ENCODE assay signal across 35 cellular contexts in genomic region chr6:38818691-38819090, GRCh38.
"Had no signal": no experiment of that assay in that cellular context is flagged by ENCODE, and none has a peak within 500 bp of the region (broad histone marks: within the 10 kb centered on the region; RNA-seq: fewer than 3 reads in every experiment).

No MANE protein-coding gene starts in this region.

- DNase-seq: activated B cell treated with CpG ODN at 0.5 μM for 24 hours; activated CD4-positive, alpha-beta memory T cell treated with anti-CD3 and anti-CD28 coated beads for 36 hours; activated CD4-positive, alpha-beta T cell treated with anti-CD3 and anti-CD28 coated beads for 4 hours; activated CD4-positive, alpha-beta T cell treated with anti-CD3 and anti-CD28 coated beads, Interleukin-2, amount 10 ng/mL, durations not matched to agents 24 days and 14 days; activated CD4-positive, alpha-beta T cell treated with anti-CD3 and anti-CD28 coated beads, Interleukin-2, amount 50 U/mL, for 1 hour; activated CD4-positive, alpha-beta T cell treated with anti-CD3 and anti-CD28 coated beads, Interleukin-2, amount 50 U/mL, for 4 hours; activated CD4-positive, CD25-positive, alpha-beta regulatory T cell treated with anti-CD3 and anti-CD28 coated beads, Interleukin-2, amount 50 U/mL, for 72 hours; activated CD8-positive, alpha-beta memory T cell treated with anti-CD3 and anti-CD28 coated beads, Interleukin-2, amount 50 U/mL, for 4 hours; activated CD8-positive, alpha-beta T cell treated with anti-CD3 and anti-CD28 coated beads for 36 hours; activated effector memory CD4-positive, alpha-beta T cell treated with Interleukin-2 at 50 U/mL for 16 hours; activated gamma-delta T cell; activated naive CD4-positive, alpha-beta T cell treated with anti-CD3 and anti-CD28 coated beads, Interleukin-2, amount 10 ng/mL, durations not matched to agents 7 days and 5 days; activated naive CD4-positive, alpha-beta T cell treated with Interleukin-2 at 50 U/mL for 16 hours; activated naive CD8-positive, alpha-beta T cell treated with anti-CD3 and anti-CD28 coated beads, Interleukin-2, amount 10 ng/mL, durations not matched to agents 7 days and 5 days; activated naive CD8-positive, alpha-beta T cell treated with anti-CD3 and anti-CD28 coated beads, Interleukin-2, amount 50 U/mL, for 24 hours; activated T-cell treated with anti-CD3 and anti-CD28 coated beads for 4 hours; activated T-cell treated with anti-CD3 and anti-CD28 coated beads, Interleukin-2, amount 50 U/mL, for 1 hour; activated T-cell treated with anti-CD3 and anti-CD28 coated beads, Interleukin-2, amount 50 U/mL, for 4 hours; amygdala; anterior cingulate cortex; caudate nucleus; SW 1271; T-helper 1 cell; T-helper 2 cell; T-helper 9 cell had no signal

- H3K4me1 Mint-ChIP-seq: activated B cell treated with CpG ODN at 0.5 μM for 24 hours; activated CD4-positive, alpha-beta T cell treated with anti-CD3 and anti-CD28 coated beads, Interleukin-2, amount 10 ng/mL, durations not matched to agents 24 days and 14 days; activated naive CD4-positive, alpha-beta T cell treated with anti-CD3 and anti-CD28 coated beads, Interleukin-2, amount 10 ng/mL, durations not matched to agents 7 days and 5 days; activated naive CD4-positive, alpha-beta T cell treated with anti-CD3 and anti-CD28 coated beads, Interleukin-2, amount 50 U/mL, for 24 hours; activated naive CD8-positive, alpha-beta T cell treated with anti-CD3 and anti-CD28 coated beads, Interleukin-2, amount 10 ng/mL, durations not matched to agents 7 days and 5 days; activated naive CD8-positive, alpha-beta T cell treated with anti-CD3 and anti-CD28 coated beads, Interleukin-2, amount 50 U/mL, for 24 hours; brain; central memory CD8-positive, alpha-beta T cell had no signal

- H3K4me3 ChIP-seq: ascending aorta, cardiac muscle cell had no signal

- H3K36me3 Mint-ChIP-seq: activated CD4-positive, alpha-beta memory T cell treated with anti-CD3 and anti-CD28 coated beads for 36 hours; activated naive CD4-positive, alpha-beta T cell treated with anti-CD3 and anti-CD28 coated beads, Interleukin-2, amount 10 ng/mL, durations not matched to agents 7 days and 5 days; activated naive CD4-positive, alpha-beta T cell treated with anti-CD3 and anti-CD28 coated beads, Interleukin-2, amount 50 U/mL, for 24 hours; activated naive CD8-positive, alpha-beta T cell; activated naive CD8-positive, alpha-beta T cell treated with anti-CD3 and anti-CD28 coated beads, Interleukin-2, amount 10 ng/mL, durations not matched to agents 7 days and 5 days; brain had no signal

- H3K27ac Mint-ChIP-seq: activated B cell treated with CpG ODN at 0.5 μM for 24 hours; activated CD4-positive, alpha-beta memory T cell treated with anti-CD3 and anti-CD28 coated beads for 36 hours; activated CD4-positive, alpha-beta T cell treated with anti-CD3 and anti-CD28 coated beads, Interleukin-2, amount 10 ng/mL, durations not matched to agents 24 days and 14 days; activated CD8-positive, alpha-beta T cell treated with anti-CD3 and anti-CD28 coated beads for 36 hours; activated naive CD4-positive, alpha-beta T cell treated with anti-CD3 and anti-CD28 coated beads, Interleukin-2, amount 10 ng/mL, durations not matched to agents 7 days and 5 days; activated naive CD4-positive, alpha-beta T cell treated with anti-CD3 and anti-CD28 coated beads, Interleukin-2, amount 50 U/mL, for 24 hours; activated naive CD8-positive, alpha-beta T cell; activated naive CD8-positive, alpha-beta T cell treated with anti-CD3 and anti-CD28 coated beads, Interleukin-2, amount 10 ng/mL, durations not matched to agents 7 days and 5 days; activated naive CD8-positive, alpha-beta T cell treated with anti-CD3 and anti-CD28 coated beads, Interleukin-2, amount 50 U/mL, for 24 hours; activated T-helper 2 cell treated with anti-CD3 and anti-CD28 coated beads, Interferon-gamma antibody, Interleukin-2, Interleukin-4, amounts not matched to agents 10 μg/mL and 5 μg/mL and 100 μg/mL, durations not matched to agents 14 hours and 24 hours and 36 hours; brain; T-helper 1 cell treated with Interleukin-12 subunit alpha and Interleukin-12 subunit beta and Interleukin-4 antibody, amounts not matched to agents 30 μg/mL and 1 μg/mL, for 36 hours; T-helper 2 cell treated with Interferon-gamma antibody and Interleukin-4, amounts not matched to agents 5 μg/mL and 100 μg/mL, for 36 hours had no signal

- H3K36me3 ChIP-seq: ascending aorta, cardiac muscle cell had no signal

- H3K27ac ChIP-seq: ascending aorta, cardiac muscle cell, VCaP had no signal

- ATAC-seq: activated CD8-positive, alpha-beta T cell treated with anti-CD3 and anti-CD28 coated beads for 36 hours; activated naive CD8-positive, alpha-beta T cell treated with anti-CD3 and anti-CD28 coated beads, Interleukin-2, amount 50 U/mL, for 24 hours; activated T-cell treated with anti-CD3 and anti-CD28 coated beads, Interleukin-2, amount 50 U/mL, for 4 hours had no signal

- H3K27me3 Mint-ChIP-seq: activated B cell treated with CpG ODN at 0.5 μM for 24 hours had no signal

- H3K4me1 ChIP-seq: ascending aorta had no signal

- H3K27me3 ChIP-seq: ascending aorta had no signal

- H3K9me3 ChIP-seq: ascending aorta had no signal

- H3K4me3 Mint-ChIP-seq: activated B cell treated with CpG ODN at 0.5 μM for 24 hours; activated CD4-positive, alpha-beta memory T cell treated with anti-CD3 and anti-CD28 coated beads for 36 hours; activated CD4-positive, alpha-beta T cell treated with anti-CD3 and anti-CD28 coated beads, Interleukin-2, amount 10 ng/mL, durations not matched to agents 24 days and 14 days; activated CD8-positive, alpha-beta T cell treated with anti-CD3 and anti-CD28 coated beads for 36 hours; activated naive CD4-positive, alpha-beta T cell treated with anti-CD3 and anti-CD28 coated beads, Interleukin-2, amount 10 ng/mL, durations not matched to agents 7 days and 5 days; activated naive CD4-positive, alpha-beta T cell treated with anti-CD3 and anti-CD28 coated beads, Interleukin-2, amount 50 U/mL, for 24 hours; activated naive CD8-positive, alpha-beta T cell; activated naive CD8-positive, alpha-beta T cell treated with anti-CD3 and anti-CD28 coated beads, Interleukin-2, amount 10 ng/mL, durations not matched to agents 7 days and 5 days; activated naive CD8-positive, alpha-beta T cell treated with anti-CD3 and anti-CD28 coated beads, Interleukin-2, amount 50 U/mL, for 24 hours; activated T-cell treated with anti-CD3 and anti-CD28 coated beads, Interleukin-2, amount 50 U/mL, for 4 hours; brain; central memory CD8-positive, alpha-beta T cell; T-helper 1 cell treated with Interleukin-12 subunit alpha and Interleukin-12 subunit beta and Interleukin-4 antibody, amounts not matched to agents 30 μg/mL and 1 μg/mL, for 36 hours; T-helper 2 cell treated with Interferon-gamma antibody and Interleukin-4, amounts not matched to agents 5 μg/mL and 100 μg/mL, for 36 hours had no signal

- H3K9me3 Mint-ChIP-seq: activated B cell treated with CpG ODN at 0.5 μM for 24 hours; activated CD4-positive, alpha-beta memory T cell treated with anti-CD3 and anti-CD28 coated beads for 36 hours; activated CD4-positive, alpha-beta T cell treated with anti-CD3 and anti-CD28 coated beads, Interleukin-2, amount 10 ng/mL, durations not matched to agents 24 days and 14 days; activated CD8-positive, alpha-beta T cell treated with anti-CD3 and anti-CD28 coated beads for 36 hours; activated naive CD4-positive, alpha-beta T cell treated with anti-CD3 and anti-CD28 coated beads, Interleukin-2, amount 10 ng/mL, durations not matched to agents 7 days and 5 days; activated naive CD4-positive, alpha-beta T cell treated with anti-CD3 and anti-CD28 coated beads, Interleukin-2, amount 50 U/mL, for 24 hours; activated naive CD8-positive, alpha-beta T cell treated with anti-CD3 and anti-CD28 coated beads, Interleukin-2, amount 10 ng/mL, durations not matched to agents 7 days and 5 days; activated naive CD8-positive, alpha-beta T cell treated with anti-CD3 and anti-CD28 coated beads, Interleukin-2, amount 50 U/mL, for 24 hours; activated T-cell treated with anti-CD3 and anti-CD28 coated beads, Interleukin-2, amount 50 U/mL, for 4 hours; activated T-helper 2 cell treated with anti-CD3 and anti-CD28 coated beads, Interferon-gamma antibody, Interleukin-2, Interleukin-4, amounts not matched to agents 10 μg/mL and 5 μg/mL and 100 μg/mL, durations not matched to agents 14 hours and 24 hours and 36 hours; brain; central memory CD8-positive, alpha-beta T cell; T-helper 1 cell treated with Interleukin-12 subunit alpha and Interleukin-12 subunit beta and Interleukin-4 antibody, amounts not matched to agents 30 μg/mL and 1 μg/mL, for 36 hours; T-helper 2 cell treated with Interferon-gamma antibody and Interleukin-4, amounts not matched to agents 5 μg/mL and 100 μg/mL, for 36 hours had no signal
